In genomic region chr10:124414077-124414476, GRCh38 we compare ENCODE assay signal across 21 cellular contexts. TPM values are rescaled to one million over a fixed set of nuclear protein-coding genes. Genes with fewer than 3 reads are reported as not detected.
DNase-seq lines count a peak whose midpoint lies in the region; ATAC-seq and TF ChIP-seq lines count a peak whose summit lies in the region.
"Had no signal": no experiment of that assay in that cellular context is flagged by ENCODE, and none has a peak within 500 bp of the region (broad histone marks: within the 10 kb centered on the region; RNA-seq: fewer than 3 reads in every experiment).

No MANE protein-coding gene starts in this region.

- peak overlapping the region; percentile 46 for H3K4me3 Mint-ChIP-seq in neural crest cell
- H3K4me3 Mint-ChIP-seq: activated naive CD8-positive, alpha-beta T cell treated with anti-CD3 and anti-CD28 coated beads for 36 hours; activated T-cell treated with anti-CD3 and anti-CD28 coated beads, Interleukin-2, amount 50 U/mL, for 4 hours; dendritic cell treated with granulocyte-macrophage colony-stimulating factor and Interleukin-4, amounts not matched to agents 40 ng/mL and 50 ng/mL, for 4 days; nephron had no signal

- TF ChIP-seq CTCF in neural crest cell (conservative IDR thresholded peaks at IDR 0.05), result no peak

- H3K4me1 Mint-ChIP-seq in neural crest cell, result peaks cover 21% of the 10 kb centered on the region

- H3K27me3 Mint-ChIP-seq in neural crest cell (ENCODE audit: low read depth), result no peaks in the 10 kb centered on the region
- H3K27me3 Mint-ChIP-seq: activated naive CD8-positive, alpha-beta T cell treated with anti-CD3 and anti-CD28 coated beads for 36 hours; IgD-negative memory B cell had no signal

- peaks cover 4% of the 10 kb centered on the region for H3K36me3 Mint-ChIP-seq in neural crest cell (ENCODE audit: low read depth)

- peaks cover 16% of the 10 kb centered on the region for H3K36me3 ChIP-seq in adipocyte (ENCODE audit: control insufficient read depth, insufficient read depth, low read length, severe bottlenecking)

- DNase-seq in AG08395 (ENCODE audit: low spot score) (peak; percentile 48), adipocyte (ENCODE audit: low read depth) (peak; percentile 71), neural crest cell (ENCODE audit: low read depth, low spot score) (no peak), AML-193 (lab: John Stamatoyannopoulos, UW) (no peak), cortex of kidney (lab: John Stamatoyannopoulos, UW) (no peak), SK-N-DZ (ENCODE audit: low spot score) (no peak)
- DNase-seq in activated CD4-positive, alpha-beta T cell treated with anti-CD3 and anti-CD28 coated beads, Interleukin-2, amount 50 U/mL, for 48 hours, result no peak
- DNase-seq: activated naive CD8-positive, alpha-beta T cell treated with anti-CD3 and anti-CD28 coated beads for 36 hours; activated T-cell treated with anti-CD3 and anti-CD28 coated beads, Interleukin-2, amount 50 U/mL, for 4 hours; foreskin keratinocyte; NCI-H2029 treated with DMSO at 0.1 percent for 48 hours; NCI-H69; PC-3 had no signal

- peaks cover 49% of the 10 kb centered on the region for H3K4me1 ChIP-seq in adipocyte (ENCODE audit: control insufficient read depth, insufficient read depth, low read length)

- H3K9me3 ChIP-seq in adipocyte (ENCODE audit: control insufficient read depth, low read length), result no peaks in the 10 kb centered on the region

- peak overlapping the region; percentile 12 for H3K4me3 ChIP-seq in adipocyte (ENCODE audit: low read length)
- H3K4me3 ChIP-seq: lung, SK-N-MC had no signal

- no peak overlapping the region for H3K9ac ChIP-seq in adipocyte (ENCODE audit: low read length)

- no peaks in the 10 kb centered on the region for H3K9me3 Mint-ChIP-seq in neural crest cell
- H3K9me3 Mint-ChIP-seq: activated naive CD8-positive, alpha-beta T cell treated with anti-CD3 and anti-CD28 coated beads for 36 hours; activated T-cell treated with anti-CD3 and anti-CD28 coated beads, Interleukin-2, amount 50 U/mL, for 4 hours; dendritic cell treated with granulocyte-macrophage colony-stimulating factor and Interleukin-4, amounts not matched to agents 40 ng/mL and 50 ng/mL, for 4 days; IgD-negative memory B cell; nephron had no signal

- no peak overlapping the region for H3K27ac Mint-ChIP-seq in neural crest cell (ENCODE audit: unreplicated experiment)
- H3K27ac Mint-ChIP-seq: activated naive CD8-positive, alpha-beta T cell treated with anti-CD3 and anti-CD28 coated beads for 36 hours; dendritic cell treated with granulocyte-macrophage colony-stimulating factor and Interleukin-4, amounts not matched to agents 40 ng/mL and 50 ng/mL, for 4 days; IgD-negative memory B cell; nephron had no signal

- no peaks in the 10 kb centered on the region for H3K27me3 ChIP-seq in adipocyte (replicated peaks; ENCODE audit: control insufficient read depth, insufficient read depth, low read length)
- H3K27me3 ChIP-seq: foreskin keratinocyte had no signal

- peak; percentile 28 for ATAC-seq in esophagus mucosa
- ATAC-seq: activated T-cell treated with anti-CD3 and anti-CD28 coated beads, Interleukin-2, amount 50 U/mL, for 4 hours; foreskin keratinocyte; PC-3 had no signal

RNA-seq across cellular contexts. Expression of gene OAT, which starts 4.6 kb away (rescaled TPM):
- total RNA-seq in esophagus mucosa (104 TPM), neural crest cell (42.5 and 46.8 TPM in 2 replicates)
- 110 and 123 TPM in 2 replicates for polyA plus RNA-seq in SK-N-DZ (2014; cell fraction: cytosol; rRNA removed)
- 54.2 and 72.8 TPM in 2 replicates for polyA plus RNA-seq in SK-N-DZ (2014; cell fraction: nucleus; rRNA removed)

RNA-seq across cellular contexts. Expression of gene NKX1-2, which starts 35.8 kb away (rescaled TPM):
- total RNA-seq in esophagus mucosa, result 0.16 TPM
- not detected in 2 replicates for total RNA-seq in neural crest cell
- polyA plus RNA-seq in SK-N-DZ (2014; cell fraction: cytosol; rRNA removed), result not detected in 2 replicates
- not detected in 2 replicates for polyA plus RNA-seq in SK-N-DZ (2014; cell fraction: nucleus; rRNA removed)
- total RNA-seq: A172; activated naive CD8-positive, alpha-beta T cell treated with anti-CD3 and anti-CD28 coated beads for 36 hours; activated T-cell treated with anti-CD3 and anti-CD28 coated beads, Interleukin-2, amount 50 U/mL, for 4 hours; subcutaneous adipose tissue had no signal
- polyA plus RNA-seq: IgD-negative memory B cell had no signal

RNA-seq across cellular contexts. Expression of gene LHPP, which starts 47.5 kb away (rescaled TPM):
- total RNA-seq in esophagus mucosa, result 23.2 TPM
- 8.0 and 8.8 TPM in 2 replicates for total RNA-seq in neural crest cell
- polyA plus RNA-seq in SK-N-DZ (2014; cell fraction: cytosol; rRNA removed), result 0.74 and 3.2 TPM in 2 replicates
- polyA plus RNA-seq in SK-N-DZ (2014; cell fraction: nucleus; rRNA removed), result 0.95 and 2.2 TPM in 2 replicates

Comparison
In these comparisons a context has a peak if more than half of its experiments do, and no peak if none do; other contexts are left out.
1. DNase-seq: peak in AG08395 (single experiment) and adipocyte (single experiment); none in neural crest cell (single experiment), AML-193 (0 of 2), cortex of kidney (single experiment), activated CD4-positive, alpha-beta T cell treated with anti-CD3 and anti-CD28 coated beads, Interleukin-2, amount 50 U/mL, for 48 hours (0 of 2) and SK-N-DZ (single experiment).